In genomic region chr17:10119203-10120112, GRCh38 we compare ENCODE assay signal across 3 cellular contexts.
TF ChIP-seq lines count a peak whose summit lies in the region.

No MANE protein-coding gene starts in this region.

TF ChIP-seq in liver, 16 proteins besides CTCF, POLR2A, EP300 and RAD21 (continued from another document):
- TF ChIP-seq ZBTB33 (IDR thresholded peaks at IDR 0.05) (no peak), FOXA1 (IDR thresholded peaks at IDR 0.05) (no peak), FOXA2 (IDR thresholded peaks at IDR 0.05) (no peak), GABPA (IDR thresholded peaks at IDR 0.05 in 1 of 2, conservative IDR thresholded peaks at IDR 0.05 in 1 of 2) (no peak)
TF ChIP-seq in liver: peak in this region for 0.

TF ChIP-seq in HepG2, 621 proteins besides CTCF, POLR2A, EP300 and RAD21 (continued from another document):
- no peak for TF ChIP-seq NFAT5 (CRISPR knock-in tag; IDR thresholded peaks at IDR 0.05)
- TF ChIP-seq ZSCAN9 (CRISPR knock-in tag; IDR thresholded peaks at IDR 0.05; ENCODE audit: borderline replicate concordance), result no peak
- no peak for TF ChIP-seq TBP (CRISPR knock-in tag; IDR thresholded peaks at IDR 0.05)
- TF ChIP-seq SRY (CRISPR knock-in tag; IDR thresholded peaks at IDR 0.05), result no peak

TF ChIP-seq in SK-N-SH, 30 proteins besides CTCF, POLR2A, EP300 and RAD21 (continued from another document):
- TF ChIP-seq REST (IDR thresholded peaks at IDR 0.05; ENCODE audit: low read depth, low read length), result no peak
- TF ChIP-seq TCF12 (IDR thresholded peaks at IDR 0.05), result no peak
- TF ChIP-seq NRF1 (IDR thresholded peaks at IDR 0.05; ENCODE audit: low read depth, low read length), result no peak
